23 cellular contexts compared by ENCODE assay signal in genomic region chr11:87778341-87778740, GRCh38.
DNase-seq lines count a peak whose midpoint lies in the region; ATAC-seq and TF ChIP-seq lines count a peak whose summit lies in the region.
"Had no signal": no experiment of that assay in that cellular context is flagged by ENCODE, and none has a peak within 500 bp of the region (broad histone marks: within the 10 kb centered on the region; RNA-seq: fewer than 3 reads in every experiment).

No MANE protein-coding gene starts in this region.

- no peaks in the 10 kb centered on the region for H3K4me1 Mint-ChIP-seq in endodermal cell
- H3K4me1 Mint-ChIP-seq in neural crest cell, result peaks cover 19% of the 10 kb centered on the region
- H3K4me1 Mint-ChIP-seq: activated B cell treated with CpG ODN at 0.5 μM for 24 hours, B cell, nephron progenitor cell had no signal

- H3K36me3 Mint-ChIP-seq in endodermal cell (ENCODE audit: low read depth), result no peaks in the 10 kb centered on the region
- no peaks in the 10 kb centered on the region for H3K36me3 Mint-ChIP-seq in neural crest cell (ENCODE audit: low read depth)
- H3K36me3 Mint-ChIP-seq: type B pancreatic cell had no signal

- H3K9ac ChIP-seq in endodermal cell (ENCODE audit: extremely low read depth, low read length, poor library complexity, severe bottlenecking), result no peak overlapping the region
- H3K9ac ChIP-seq: KMS-11 had no signal

- CTCF ChIA-PET in HEK293T (lab: Yijun Ruan, JAX), result no interaction called here

- TF ChIP-seq CTCF in RWPE2 (IDR thresholded peaks at IDR 0.05; ENCODE audit: poor library complexity, severe bottlenecking) (no peak), endodermal cell (conservative IDR thresholded peaks at IDR 0.05) (no peak), neural crest cell (conservative IDR thresholded peaks at IDR 0.05) (no peak)

- DNase-seq in COLO829 (ENCODE audit: low spot score), result peak; percentile 88
- no peak for DNase-seq in RWPE2 (ENCODE audit: low spot score)
- no peak for DNase-seq in endodermal cell
- DNase-seq in neural crest cell (ENCODE audit: low read depth, low spot score), result peak; percentile 5
- no peak for DNase-seq in NCI-H1694 (lab: John Stamatoyannopoulos, UW)
- no peak for DNase-seq in ecto neural progenitor cell (ENCODE audit: low spot score)
- DNase-seq in HEK293T (ENCODE audit: extremely low spot score), result no peak
- DNase-seq: activated B cell treated with CpG ODN at 0.5 μM for 24 hours; activated CD4-positive, alpha-beta T cell treated with anti-CD3 and anti-CD28 coated beads, Interleukin-2, amount 50 U/mL, for 48 hours; activated CD8-positive, alpha-beta memory T cell treated with anti-CD3 and anti-CD28 coated beads, Interleukin-2, amount 50 U/mL, for 48 hours; aorta; effector CD4-positive, alpha-beta T cell; GF-D8; MV-4-11; NCI-H146; nephron progenitor cell had no signal

- no peaks in the 10 kb centered on the region for H3K27me3 ChIP-seq in RWPE2 (ENCODE audit: insufficient read depth, poor library complexity, severe bottlenecking)
- H3K27me3 ChIP-seq in endodermal cell (ENCODE audit: control insufficient read depth, insufficient read depth, low read length, poor library complexity, severe bottlenecking), result no peaks in the 10 kb centered on the region

- no peaks in the 10 kb centered on the region for H3K9me3 ChIP-seq in RWPE2 (ENCODE audit: severe bottlenecking)
- no peaks in the 10 kb centered on the region for H3K9me3 ChIP-seq in endodermal cell (ENCODE audit: control insufficient read depth, low read length)
- H3K9me3 ChIP-seq: A549 had no signal

- H3K4me3 ChIP-seq in RWPE2 (ENCODE audit: severe bottlenecking) (no peak overlapping the region), endodermal cell (ENCODE audit: low read length) (no peak overlapping the region)
- H3K4me3 ChIP-seq: A549 had no signal

- H3K4me3 Mint-ChIP-seq in endodermal cell, result no peak overlapping the region
- peak overlapping the region; percentile 30 for H3K4me3 Mint-ChIP-seq in neural crest cell
- H3K4me3 Mint-ChIP-seq: activated B cell treated with CpG ODN at 0.5 μM for 24 hours, B cell, nephron progenitor cell, type B pancreatic cell had no signal

- H3K27ac Mint-ChIP-seq in endodermal cell, result no peak overlapping the region
- H3K27ac Mint-ChIP-seq in neural crest cell (ENCODE audit: unreplicated experiment), result peak overlapping the region; percentile 88
- H3K27ac Mint-ChIP-seq: activated B cell treated with CpG ODN at 0.5 μM for 24 hours; activated naive CD4-positive, alpha-beta T cell treated with anti-CD3 and anti-CD28 coated beads, Interleukin-2, amount 50 U/mL, for 72 hours; activated T-helper 2 cell treated with anti-CD3 and anti-CD28 coated beads, Interferon-gamma antibody, Interleukin-2, Interleukin-4, amounts not matched to agents 10 μg/mL and 5 μg/mL and 100 μg/mL, durations not matched to agents 14 hours and 24 hours and 36 hours; B cell; nephron progenitor cell; type B pancreatic cell had no signal

- H3K4me1 ChIP-seq in RWPE2 (ENCODE audit: insufficient read depth, poor library complexity, severe bottlenecking) (no peaks in the 10 kb centered on the region), endodermal cell (ENCODE audit: control insufficient read depth, insufficient read depth, low read length) (no peaks in the 10 kb centered on the region)
- H3K4me1 ChIP-seq: A549 had no signal

- H3K27me3 Mint-ChIP-seq in endodermal cell (ENCODE audit: insufficient read depth) (no peaks in the 10 kb centered on the region), neural crest cell (ENCODE audit: low read depth) (no peaks in the 10 kb centered on the region)
- H3K27me3 Mint-ChIP-seq: activated B cell treated with CpG ODN at 0.5 μM for 24 hours, B cell, type B pancreatic cell had no signal

- H3K9me3 Mint-ChIP-seq in endodermal cell, result no peaks in the 10 kb centered on the region
- H3K9me3 Mint-ChIP-seq in neural crest cell, result no peaks in the 10 kb centered on the region
- H3K9me3 Mint-ChIP-seq: activated B cell treated with CpG ODN at 0.5 μM for 24 hours, type B pancreatic cell had no signal

- H3K27ac ChIP-seq in RWPE2 (ENCODE audit: poor library complexity, severe bottlenecking) (no peak overlapping the region), endodermal cell (ENCODE audit: low read depth, low read length) (peak overlapping the region; percentile 39)
- H3K27ac ChIP-seq: A549, KMS-11 had no signal

- no peaks in the 10 kb centered on the region for H3K36me3 ChIP-seq in RWPE2 (ENCODE audit: low read depth)
- H3K36me3 ChIP-seq in endodermal cell (ENCODE audit: control insufficient read depth, insufficient read depth, low read length), result no peaks in the 10 kb centered on the region

- POLR2A ChIA-PET in HEK293T (lab: Yijun Ruan, JAX), result no interaction called here

- ATAC-seq in RWPE2 (ENCODE audit: low read depth) (peak; percentile 68; the same call in 2 of the 3 replicates), HG03175 (IDR thresholded peaks at IDR 0.05; ENCODE audit: unreplicated experiment) (no peak)
- ATAC-seq: A549; activated naive CD4-positive, alpha-beta T cell treated with anti-CD3 and anti-CD28 coated beads, Interleukin-2, amount 50 U/mL, for 72 hours had no signal

- WGBS in endodermal cell (ENCODE audit: insufficient coverage in 1 of 2, insufficient read length in 1 of 2), 2 experiments, result 93% methylated on average over 2 of the region's 2 CpGs; no CpG with 5 or more reads in 1 of the 2 experiments

TF ChIP-seq in HEK293T, 16 proteins besides CTCF, POLR2A, EP300 and RAD21:
- TF ChIP-seq HDGF (IDR thresholded peaks at IDR 0.05; ENCODE audit: borderline replicate concordance) (no peak), BHLHE40 (IDR thresholded peaks at IDR 0.05; ENCODE audit: borderline replicate concordance) (no peak), SUZ12 (IDR thresholded peaks at IDR 0.05) (no peak), ZNF384 (IDR thresholded peaks at IDR 0.05) (no peak)

Comparison
In these comparisons a context has a peak if more than half of its experiments do, and no peak if none do; other contexts are left out.
1. DNase-seq: peak in COLO829 (single experiment) and neural crest cell (single experiment); none in RWPE2 (single experiment), endodermal cell (single experiment), NCI-H1694 (single experiment), ecto neural progenitor cell (single experiment) and HEK293T (single experiment).